Comparison of ENCODE assay signal across 34 cellular contexts in the genomic region with DNA sequence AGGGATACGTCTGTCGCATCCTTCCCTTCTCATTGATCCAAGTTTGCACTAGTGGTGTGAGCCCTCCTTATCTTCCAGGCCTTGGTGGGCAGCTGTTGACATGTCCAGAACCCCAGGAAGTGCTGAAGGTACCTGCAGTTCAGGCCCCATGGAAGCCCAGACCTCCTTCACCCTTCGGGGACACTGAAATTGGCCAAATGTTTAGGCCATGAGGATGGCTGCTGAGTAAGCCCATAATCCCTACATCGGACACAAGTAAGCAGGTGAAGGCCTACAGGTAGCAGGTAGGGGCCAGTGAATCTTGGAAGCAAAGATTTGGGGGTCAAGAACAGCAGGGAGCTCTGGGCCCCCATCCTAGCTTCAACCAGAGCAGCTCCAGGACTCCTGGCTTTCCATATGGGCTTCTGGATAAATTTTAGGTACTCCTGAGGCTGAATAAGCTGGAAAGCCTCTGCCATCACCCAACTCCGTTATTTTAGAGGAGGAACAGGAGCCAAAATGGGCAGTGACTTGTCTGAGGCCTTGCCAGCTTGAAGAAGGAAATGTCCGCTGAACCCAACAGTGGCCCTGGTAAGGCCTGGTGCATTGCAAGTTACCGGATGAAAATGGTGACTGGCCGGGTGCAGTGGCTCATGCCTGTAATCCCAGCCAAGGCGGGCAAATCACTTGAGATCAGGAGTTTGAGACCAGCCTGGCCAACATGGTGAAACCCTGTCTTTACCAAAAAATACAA. TPM values are rescaled to one million over a fixed set of nuclear protein-coding genes. Genes with fewer than 3 reads are reported as not detected.
DNase-seq lines count a peak whose midpoint lies in the region; ATAC-seq, FAIRE-seq and TF ChIP-seq lines count a peak whose summit lies in the region.
"Had no signal": no experiment of that assay in that cellular context is flagged by ENCODE, and none has a peak within 500 bp of the region (broad histone marks: within the 10 kb centered on the region; RNA-seq: fewer than 3 reads in every experiment).

No MANE protein-coding gene starts in this region.

- H3K9ac ChIP-seq in colonic mucosa (ENCODE audit: low read depth in 2 of 2, low read length in 2 of 2): no peak overlapping the region
- H3K9ac ChIP-seq: parathyroid adenoma had no signal

- 90 to 91% methylated on average over 9 of the region's 9 CpGs for WGBS in testis, 2 donors

- no peak overlapping the region for H3K27ac ChIP-seq in testis
- H3K27ac ChIP-seq in colonic mucosa: no peak overlapping the region
- H3K27ac ChIP-seq: breast epithelium, parathyroid adenoma, uterus had no signal

- H3K4me1 ChIP-seq in testis: peaks cover 5% of the 10 kb centered on the region
- no peaks in the 10 kb centered on the region for H3K4me1 ChIP-seq in colonic mucosa
- H3K4me1 ChIP-seq: breast epithelium, parathyroid adenoma, uterus had no signal

- H3K27me3 ChIP-seq in testis: no peaks in the 10 kb centered on the region
- H3K27me3 ChIP-seq in colonic mucosa: no peaks in the 10 kb centered on the region
- H3K27me3 ChIP-seq: breast epithelium, uterus had no signal

- TF ChIP-seq POLR2A in testis (IDR thresholded peaks at IDR 0.05): no peak
- TF ChIP-seq POLR2A in GM12892 (IDR thresholded peaks at IDR 0.05; ENCODE audit: low read depth, low read length): no peak

- intact Hi-C loops in testis (cut with DNase I; ENCODE audit: low total_unique reads) (loop anchor here (10.0 kb wide), 2 partner anchors 159 to 289 kb away; a partner anchor contains a TSS), colonic mucosa (cut with DNase I) (loop anchor here (10.0 kb wide), 1 partner anchor 289 kb away; a partner anchor contains a TSS)

- peak overlapping the region; percentile 56 for H3K27ac Mint-ChIP-seq in activated naive CD8-positive, alpha-beta T cell treated with anti-CD3 and anti-CD28 coated beads, Interleukin-2, amount 50 U/mL, for 24 hours
- peak overlapping the region; percentile 94 for H3K27ac Mint-ChIP-seq in memory B cell

- peak; percentile 45 for DNase-seq in activated CD8-positive, alpha-beta memory T cell treated with anti-CD3 and anti-CD28 coated beads, Interleukin-2, amount 50 U/mL, for 48 hours
- no peak for DNase-seq in activated CD8-positive, alpha-beta memory T cell treated with anti-CD3 and anti-CD28 coated beads, Interleukin-2, amount 50 U/mL, for 4 hours
- no peak for DNase-seq in activated naive CD8-positive, alpha-beta T cell treated with anti-CD3 and anti-CD28 coated beads, Interleukin-2, amount 50 U/mL, for 24 hours
- DNase-seq in memory B cell (ENCODE audit: low spot score in 2 of 2): no peak
- DNase-seq in testis: peak; percentile 12
- DNase-seq in colonic mucosa: no peak
- DNase-seq in NCI-H69 (lab: John Stamatoyannopoulos, UW): no peak
- no peak for DNase-seq in GM12892 (ENCODE audit: insufficient read length)
- DNase-seq: activated CD4-positive, alpha-beta T cell treated with anti-CD3 and anti-CD28 coated beads for 4 hours; activated naive CD4-positive, alpha-beta T cell treated with Interleukin-2 at 50 U/mL for 16 hours; activated T-cell treated with anti-CD3 and anti-CD28 coated beads, Interleukin-2, amount 50 U/mL, for 72 hours; AML-193; anterior cingulate cortex; DMS153; effector CD4-positive, alpha-beta T cell; hippocampal formation; Kasumi-1; left cardiac atrium; NCI-H1436; NCI-H2081; NCI-H2227 treated with DMSO at 0.1 percent for 48 hours; NCI-H526; NK-92 treated with Interleukin-12 subunit alpha and Interleukin-12 subunit beta, amount 100 ng/mL, for 24 hours; retina; small intestine; uterus had no signal

- H3K4me3 Mint-ChIP-seq in activated naive CD8-positive, alpha-beta T cell treated with anti-CD3 and anti-CD28 coated beads, Interleukin-2, amount 50 U/mL, for 24 hours: no peak overlapping the region
- peak overlapping the region; percentile 24 for H3K4me3 Mint-ChIP-seq in memory B cell
- H3K4me3 Mint-ChIP-seq: neural crest cell had no signal

- H3K36me3 Mint-ChIP-seq in activated naive CD8-positive, alpha-beta T cell treated with anti-CD3 and anti-CD28 coated beads, Interleukin-2, amount 50 U/mL, for 24 hours (ENCODE audit: low read depth): peaks cover 11% of the 10 kb centered on the region
- H3K36me3 Mint-ChIP-seq in memory B cell: peaks cover 16% of the 10 kb centered on the region

- ATAC-seq in activated naive CD8-positive, alpha-beta T cell treated with anti-CD3 and anti-CD28 coated beads, Interleukin-2, amount 50 U/mL, for 24 hours: no peak
- ATAC-seq in memory B cell (ENCODE audit: low read depth): no peak
- ATAC-seq: CD8-positive, alpha-beta T cell; HCT116; Right ventricle myocardium inferior had no signal

- TF ChIP-seq CTCF in testis (IDR thresholded peaks at IDR 0.05) (no peak), colonic mucosa (IDR thresholded peaks at IDR 0.05) (no peak)

- no peaks in the 10 kb centered on the region for H3K9me3 ChIP-seq in testis
- no peaks in the 10 kb centered on the region for H3K9me3 ChIP-seq in colonic mucosa
- H3K9me3 ChIP-seq: breast epithelium, thoracic aorta, uterus had no signal

- H3K4me3 ChIP-seq in testis: no peak overlapping the region
- H3K4me3 ChIP-seq in colonic mucosa: no peak overlapping the region
- H3K4me3 ChIP-seq: thoracic aorta, uterus had no signal

- no peaks in the 10 kb centered on the region for H3K36me3 ChIP-seq in testis (ENCODE audit: low read depth, missing control alignments)
- H3K36me3 ChIP-seq in colonic mucosa: no peaks in the 10 kb centered on the region
- H3K36me3 ChIP-seq: uterus had no signal

- H3K27me3 Mint-ChIP-seq in activated naive CD8-positive, alpha-beta T cell treated with anti-CD3 and anti-CD28 coated beads, Interleukin-2, amount 50 U/mL, for 24 hours: no peaks in the 10 kb centered on the region
- no peaks in the 10 kb centered on the region for H3K27me3 Mint-ChIP-seq in memory B cell
- H3K27me3 Mint-ChIP-seq: stimulated activated naive CD8-positive, alpha-beta T cell treated with anti-CD3 and anti-CD28 coated beads, Interleukin-15, Interleukin-2, amounts not matched to agents 100 ng/mL and 50 ng/mL, for 24 hours had no signal

- no peak for FAIRE-seq in GM12892 (lab: Jason Lieb, UNC)
- FAIRE-seq: small intestine had no signal

- H3K9me3 Mint-ChIP-seq in activated naive CD8-positive, alpha-beta T cell treated with anti-CD3 and anti-CD28 coated beads, Interleukin-2, amount 50 U/mL, for 24 hours: no peaks in the 10 kb centered on the region
- H3K9me3 Mint-ChIP-seq in memory B cell: no peaks in the 10 kb centered on the region
- H3K9me3 Mint-ChIP-seq: activated T-cell treated with anti-CD3 and anti-CD28 coated beads, Interleukin-2, amount 50 U/mL, for 72 hours; CD8-positive, alpha-beta T cell; neural crest cell; stimulated activated naive CD8-positive, alpha-beta T cell treated with anti-CD3 and anti-CD28 coated beads, Interleukin-15, Interleukin-2, amounts not matched to agents 100 ng/mL and 50 ng/mL, for 24 hours had no signal

- peaks cover 20% of the 10 kb centered on the region for H3K4me1 Mint-ChIP-seq in activated naive CD8-positive, alpha-beta T cell treated with anti-CD3 and anti-CD28 coated beads, Interleukin-2, amount 50 U/mL, for 24 hours
- H3K4me1 Mint-ChIP-seq in memory B cell: peaks cover 8% of the 10 kb centered on the region

RNA-seq across cellular contexts. Expression of a gene that starts 45.2 kb away (rescaled TPM):
- total RNA-seq in testis (10 to 100 TPM; 65.5 to 81.0 TPM), colonic mucosa (10 to 100 TPM; 14.3 to 22.2 TPM)
- 64.8 TPM for polyA plus RNA-seq in testis (ENCODE audit: insufficient read depth, low read depth, low replicate concordance)
- 9.0 TPM for polyA plus RNA-seq in GM12892 (2012; ENCODE audit: missing spikeins)

RNA-seq across cellular contexts. Expression of a gene that starts 45.7 kb away (rescaled TPM):
- total RNA-seq in testis (100 to 1,000 TPM; 134 to 182 TPM), colonic mucosa (10 to 100 TPM; 63.0 to 66.6 TPM)
- polyA plus RNA-seq in testis (ENCODE audit: insufficient read depth, low read depth, low replicate concordance): 157 TPM
- polyA plus RNA-seq in GM12892 (2012; ENCODE audit: missing spikeins): 35.1 TPM

Comparison
In these comparisons a context has a peak if more than half of its experiments do, and no peak if none do; other contexts are left out.
1. DNase-seq: peak in activated CD8-positive, alpha-beta memory T cell treated with anti-CD3 and anti-CD28 coated beads, Interleukin-2, amount 50 U/mL, for 48 hours (single experiment) and testis (single experiment); none in activated CD8-positive, alpha-beta memory T cell treated with anti-CD3 and anti-CD28 coated beads, Interleukin-2, amount 50 U/mL, for 4 hours (single experiment), activated naive CD8-positive, alpha-beta T cell treated with anti-CD3 and anti-CD28 coated beads, Interleukin-2, amount 50 U/mL, for 24 hours (single experiment), memory B cell (0 of 2), colonic mucosa (single experiment), NCI-H69 (single experiment) and GM12892 (single experiment).